In genomic region chr1:235567812-235568444, GRCh38 we compare ENCODE assay signal across 20 cellular contexts.
DNase-seq lines count a peak whose midpoint lies in the region; ATAC-seq and TF ChIP-seq lines count a peak whose summit lies in the region.
"Had no signal": no experiment of that assay in that cellular context is flagged by ENCODE, and none has a peak within 500 bp of the region (broad histone marks: within the 10 kb centered on the region; RNA-seq: fewer than 3 reads in every experiment).

No MANE protein-coding gene starts in this region.

- DNase-seq in GF-D8 (lab: John Stamatoyannopoulos, UW) (peak; percentile 88), T-cell (peak in 4 of 34 experiments; percentile 2 to 13 (median 7)), natural killer cell (no peak), NCI-H345 (lab: John Stamatoyannopoulos, UW) (no peak), dorsolateral prefrontal cortex (no peak)
- peak; percentile 53 for DNase-seq in Jurkat, Clone E6-1 (ENCODE audit: low read depth, low spot score)
- DNase-seq: activated T-cell treated with anti-CD3 and anti-CD28 coated beads for 4 hours; amygdala; Karpas-422; NCI-H187 treated with DMSO at 0.1 percent for 48 hours; NCI-H774; retina; stimulated activated CD4-positive, alpha-beta T cell treated with anti-CD3 and anti-CD28 coated beads, Interleukin-4, amount 100 ng/mL, for 1 hour; uterus had no signal

- intact Hi-C loops in natural killer cell (cut with micrococcal nuclease), result no loop called here
- intact Hi-C loops in dorsolateral prefrontal cortex (cut with DNase I), result no loop called here

- H3K27ac Mint-ChIP-seq in T-cell, result peak overlapping the region; percentile 53 to 71
- peak overlapping the region in 1 of 2 donors; percentile 3 for H3K27ac Mint-ChIP-seq in natural killer cell

- TF ChIP-seq CTCF in natural killer cell (IDR thresholded peaks at IDR 0.05), result no peak
- TF ChIP-seq CTCF in dorsolateral prefrontal cortex (IDR thresholded peaks at IDR 0.05 in 54 of 56, conservative IDR thresholded peaks at IDR 0.05 in 2 of 56; ENCODE audit: low read depth in 1 of 56, partially characterized antibody in 56 of 56), result no peak

- H3K36me3 Mint-ChIP-seq in T-cell (no peaks in the 10 kb centered on the region), natural killer cell (no peaks in the 10 kb centered on the region)
- H3K36me3 Mint-ChIP-seq: CD4-positive, CD25-positive, alpha-beta regulatory T cell had no signal

- no peak overlapping the region for H3K4me3 ChIP-seq in Jurkat, Clone E6-1 (ENCODE audit: low read length)
- H3K4me3 ChIP-seq in dorsolateral prefrontal cortex, result no peak overlapping the region
- H3K4me3 ChIP-seq: HAP-1, SJSA1, uterus had no signal

- H3K4me1 Mint-ChIP-seq in T-cell (peaks cover 14 to 19% (median 15%) of the 10 kb centered on the region in 3 donors), natural killer cell (peaks cover 5 to 12% of the 10 kb centered on the region in 2 donors)

- H3K27me3 ChIP-seq in dorsolateral prefrontal cortex, result no peaks in the 10 kb centered on the region
- H3K27me3 ChIP-seq: SJSA1, uterus had no signal

- H3K27me3 Mint-ChIP-seq in T-cell (no peaks in the 10 kb centered on the region), natural killer cell (ENCODE audit: low read depth in 2 of 2) (peaks cover 0 to 6% of the 10 kb centered on the region in 2 donors)
- H3K27me3 Mint-ChIP-seq: CD4-positive, CD25-positive, alpha-beta regulatory T cell had no signal

- ATAC-seq in T-cell (replicated peaks in 1 of 4) (peak; percentile 39 to 80 (median 71)), natural killer cell (peak in 2 of 3 donors; percentile 59 to 61), GM19324 (IDR thresholded peaks at IDR 0.05; ENCODE audit: low FRiP score, unreplicated experiment) (no peak)

- CTCF ChIA-PET in T-cell (lab: Charles Lee), result no interaction called here

- no peak overlapping the region for H3K27ac ChIP-seq in dorsolateral prefrontal cortex
- H3K27ac ChIP-seq: epithelial cell of prostate, SJSA1, uterus, VCaP had no signal

- H3K4me3 Mint-ChIP-seq in T-cell, result peak overlapping the region in 1 of 3 donors; percentile 4
- H3K4me3 Mint-ChIP-seq in natural killer cell, result no peak overlapping the region

- POLR2A ChIA-PET in T-cell (lab: Charles Lee), result interaction anchor here in 1 of 2 donors (0.6 kb wide), 1 partner anchor 79 kb away, joined by 3 read pairs; no protein-coding TSS in a partner anchor

- H3K9me3 Mint-ChIP-seq in T-cell (no peaks in the 10 kb centered on the region), natural killer cell (no peaks in the 10 kb centered on the region)
- H3K9me3 Mint-ChIP-seq: CD4-positive, CD25-positive, alpha-beta regulatory T cell had no signal

Comparison
In these comparisons a context has a peak if more than half of its experiments do, and no peak if none do; other contexts are left out.
1. DNase-seq: peak in GF-D8 (single experiment) and Jurkat, Clone E6-1 (single experiment); none in natural killer cell (single experiment), NCI-H345 (single experiment) and dorsolateral prefrontal cortex (0 of 10).